In the genomic region with DNA sequence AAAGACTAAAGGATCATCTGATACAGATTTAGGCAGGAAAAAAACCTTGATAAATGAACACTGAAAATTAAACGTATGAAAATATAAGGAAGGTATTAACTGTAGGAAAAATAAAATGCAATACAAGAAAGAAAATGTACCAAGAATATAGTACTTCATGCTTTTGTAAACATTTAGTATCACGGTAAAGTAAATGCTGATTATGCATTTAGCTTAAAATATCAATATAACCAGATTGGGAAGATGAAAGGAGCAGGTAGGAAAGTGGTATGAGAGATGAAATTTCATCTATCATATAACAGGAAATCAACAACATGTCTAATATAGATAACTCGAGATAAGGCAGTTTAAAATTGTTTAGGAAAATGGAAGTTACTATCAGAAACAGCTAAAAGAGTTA, we compare ENCODE assay signal across 20 cellular contexts. TPM values are rescaled to one million over a fixed set of nuclear protein-coding genes. Genes with fewer than 3 reads are reported as not detected.
DNase-seq lines count a peak whose midpoint lies in the region; ATAC-seq, FAIRE-seq and TF ChIP-seq lines count a peak whose summit lies in the region.
"Had no signal": no experiment of that assay in that cellular context is flagged by ENCODE, and none has a peak within 500 bp of the region (broad histone marks: within the 10 kb centered on the region; RNA-seq: fewer than 3 reads in every experiment).

No MANE protein-coding gene starts in this region.

- H3K9ac ChIP-seq in OCI-LY3 (ENCODE audit: low read length): no peak overlapping the region
- H3K9ac ChIP-seq: GM23248 had no signal

- FAIRE-seq in A549 (lab: Jason Lieb, UNC) (no peak), HTR-8/SVneo (lab: Jason Lieb, UNC) (peak; percentile 92)
- FAIRE-seq: G401.6, GM12892 had no signal

- peaks cover 2% of the 10 kb centered on the region for H3K4me1 Mint-ChIP-seq in endothelial cell (ENCODE audit: unreplicated experiment)
- H3K4me1 Mint-ChIP-seq: CD4-positive, alpha-beta memory T cell; H9 had no signal

- H4K20me1 ChIP-seq in OCI-LY3 (ENCODE audit: insufficient read depth, low read length): no peaks in the 10 kb centered on the region

- H3K4me1 ChIP-seq in A549: no peaks in the 10 kb centered on the region
- H3K4me1 ChIP-seq in OCI-LY3 (ENCODE audit: low read length): peaks cover 4% of the 10 kb centered on the region
- no peaks in the 10 kb centered on the region for H3K4me1 ChIP-seq in adrenal gland (replicated peaks in 1 of 2)
- H3K4me1 ChIP-seq: Caco-2 had no signal

- no peak for TF ChIP-seq CTCF in A549 (IDR thresholded peaks at IDR 0.05)
- no peak for TF ChIP-seq CTCF in OCI-LY3 (IDR thresholded peaks at IDR 0.05; ENCODE audit: low read depth, low read length)
- TF ChIP-seq CTCF in endothelial cell (IDR thresholded peaks at IDR 0.05; ENCODE audit: unreplicated experiment): no peak
- TF ChIP-seq CTCF in adrenal gland (IDR thresholded peaks at IDR 0.05): no peak

- H3K36me3 ChIP-seq in OCI-LY3 (replicated peaks; ENCODE audit: low read depth, low read length) (no peaks in the 10 kb centered on the region), adrenal gland (replicated peaks in 1 of 2) (no peaks in the 10 kb centered on the region)

- intact Hi-C loops in adrenal gland (cut with DNase I): no loop called here

- H3K4me3 ChIP-seq in A549: no peak overlapping the region
- H3K4me3 ChIP-seq in OCI-LY3 (ENCODE audit: low read length): no peak overlapping the region
- H3K4me3 ChIP-seq in adrenal gland: no peak overlapping the region
- H3K4me3 ChIP-seq: GM23248 had no signal

- no peak overlapping the region for H2AFZ ChIP-seq in OCI-LY3 (ENCODE audit: low read depth, low read length)
- H2AFZ ChIP-seq: GM23248 had no signal

- POLR2A ChIA-PET in A549 (lab: Yijun Ruan, JAX): no interaction called here

- TF ChIP-seq POLR2A in A549 (IDR thresholded peaks at IDR 0.05; ENCODE audit: low read length): no peak
- TF ChIP-seq POLR2A in adrenal gland (IDR thresholded peaks at IDR 0.05): no peak

- H3K9me3 ChIP-seq in A549: no peaks in the 10 kb centered on the region
- no peaks in the 10 kb centered on the region for H3K9me3 ChIP-seq in OCI-LY3 (ENCODE audit: insufficient read depth, low read length)
- H3K9me3 ChIP-seq in adrenal gland (replicated peaks in 1 of 3): no peaks in the 10 kb centered on the region
- H3K9me3 ChIP-seq: Caco-2 had no signal

- no peak overlapping the region for H3K4me3 Mint-ChIP-seq in endothelial cell (ENCODE audit: unreplicated experiment)
- H3K4me3 Mint-ChIP-seq: CD4-positive, alpha-beta memory T cell; H9 had no signal

- no peaks in the 10 kb centered on the region for H3K79me2 ChIP-seq in OCI-LY3 (ENCODE audit: low read length)

- no peaks in the 10 kb centered on the region for H3K27me3 ChIP-seq in OCI-LY3 (ENCODE audit: low read depth, low read length)
- H3K27me3 ChIP-seq in adrenal gland: no peaks in the 10 kb centered on the region

- no peaks in the 10 kb centered on the region for H3K36me3 Mint-ChIP-seq in endothelial cell (ENCODE audit: low read depth, unreplicated experiment)
- H3K36me3 Mint-ChIP-seq: CD4-positive, alpha-beta memory T cell had no signal

- H3K27ac ChIP-seq in A549 (no peak overlapping the region), OCI-LY3 (ENCODE audit: low read length) (no peak overlapping the region), adrenal gland (no peak overlapping the region)
- H3K27ac ChIP-seq: GM23248 had no signal

- H3K27ac Mint-ChIP-seq in endothelial cell (ENCODE audit: unreplicated experiment): peak overlapping the region; percentile 20
- H3K27ac Mint-ChIP-seq: H9 had no signal

- DNase-seq in A549 (ENCODE audit: low read depth in 1 of 2, low spot score in 1 of 2) (no peak), HTR-8/SVneo (ENCODE audit: insufficient read length, low spot score) (no peak), endothelial cell (ENCODE audit: low spot score) (no peak), NCI-H1105 (lab: John Stamatoyannopoulos, UW) (no peak), NCI-H510A (lab: John Stamatoyannopoulos, UW) (no peak), adrenal gland (no peak)
- DNase-seq: 8988T; C1 segment of cervical spinal cord; Caco-2; CD4-positive, alpha-beta memory T cell; DMS153; DND-41; GM23248; H9 had no signal

- CTCF ChIA-PET in A549 (lab: Yijun Ruan, JAX): interaction anchor here (0.8 to 2.6 kb wide), 2 partner anchors 56 to 129 kb away, joined by 3 to 8 read pairs; a partner anchor contains a TSS

- peaks cover 3% of the 10 kb centered on the region for H3K27me3 Mint-ChIP-seq in endothelial cell (ENCODE audit: unreplicated experiment)
- H3K27me3 Mint-ChIP-seq: CD4-positive, alpha-beta memory T cell had no signal

- no peak for ATAC-seq in A549
- ATAC-seq: HCT116 had no signal

- TF ChIP-seq RAD21 in A549 (conservative IDR thresholded peaks at IDR 0.05 in 1 of 2, IDR thresholded peaks at IDR 0.05 in 1 of 2): no peak

- H3K4me2 ChIP-seq in A549: no peak overlapping the region
- H3K4me2 ChIP-seq in OCI-LY3 (ENCODE audit: low read length): peak overlapping the region; percentile 35; the same call in 1 of the 2 replicates

- WGBS in A549 (ENCODE audit: missing lambda C conversion rate): 54% methylated on average over 3 of the region's 3 CpGs
- WGBS in adrenal gland, 4 donors: 69 to 83% (median 76%) methylated on average over 3 of the region's 3 CpGs

- no peaks in the 10 kb centered on the region for H3K9me3 Mint-ChIP-seq in endothelial cell (ENCODE audit: unreplicated experiment)
- H3K9me3 Mint-ChIP-seq: CD4-positive, alpha-beta memory T cell; H9 had no signal

- TF ChIP-seq EP300 in A549 (IDR thresholded peaks at IDR 0.05): no peak

TF ChIP-seq in A549, 52 proteins besides CTCF, POLR2A, EP300 and RAD21:
- peak; percentile 90 for TF ChIP-seq MAFK (IDR thresholded peaks at IDR 0.05; ENCODE audit: partially characterized antibody)
- TF ChIP-seq MYC (IDR thresholded peaks at IDR 0.05; ENCODE audit: borderline replicate concordance, low read length): no peak
- no peak for TF ChIP-seq HOXB5 (CRISPR knock-in tag; IDR thresholded peaks at IDR 0.05)
TF ChIP-seq in A549: peak in this region for 1.

RNA-seq across cellular contexts. Expression of a gene that starts 38.1 kb away (rescaled TPM):
- polyA plus RNA-seq in A549 (2011; rRNA removed): 102 and 105 TPM in 2 replicates
- polyA plus RNA-seq in A549 (2012; cell fraction: cytosol; rRNA removed): 75.2 and 80.8 TPM in 2 replicates
- 78.3 and 107 TPM in 2 replicates for polyA plus RNA-seq in A549 (2012; cell fraction: nucleus; rRNA removed)
- polyA plus RNA-seq in A549 (2017; fragmentation: RNase III; extraction: RNeasy Plus Mini Kit Qiagen cat#74134 plus additional on column Dnase treatment): 155 to 164 TPM (median 159 TPM) in 3 replicates
- polyA minus RNA-seq in A549 (2011; rRNA and poly(A)+ RNA removed): 131 and 132 TPM in 2 replicates
- total RNA-seq in endothelial cell (ENCODE audit: unreplicated experiment): 43.7 TPM
- 10 to 100 TPM; 14.9 to 66.4 (median 42.8) TPM for total RNA-seq in adrenal gland
- 10 to 100 TPM; 32.8 to 59.2 (median 39.9) TPM for polyA plus RNA-seq in adrenal gland

RNA-seq across cellular contexts. Expression of a gene that starts 55.9 kb away (rescaled TPM):
- 0.05 and 0.07 TPM in 2 replicates for polyA plus RNA-seq in A549 (2011; rRNA removed)
- 0.03 and 0.04 TPM in 2 replicates for polyA plus RNA-seq in A549 (2012; cell fraction: cytosol; rRNA removed)
- 0.12 TPM in 2 replicates for polyA plus RNA-seq in A549 (2012; cell fraction: nucleus; rRNA removed)
- polyA plus RNA-seq in A549 (2017; fragmentation: RNase III; extraction: RNeasy Plus Mini Kit Qiagen cat#74134 plus additional on column Dnase treatment): 0.06 to 0.09 TPM (median 0.07 TPM) in 3 replicates
- polyA minus RNA-seq in A549 (2011; rRNA and poly(A)+ RNA removed): 0.12 and 0.19 TPM in 2 replicates
- not detected for total RNA-seq in endothelial cell (ENCODE audit: unreplicated experiment)
- 10 to 100 TPM in 7 of 8 donors, 1 to 10 TPM in 1; 5.2 to 36.0 (median 24.7) TPM for total RNA-seq in adrenal gland
- polyA plus RNA-seq in adrenal gland: 1 to 10 TPM; 3.0 to 6.1 (median 5.0) TPM
- total RNA-seq: CD4-positive, alpha-beta memory T cell; GM23248; H4 had no signal
- polyA plus RNA-seq: BJ, GM23248 had no signal
